Comparison of ENCODE assay signal across 19 cellular contexts in genomic region chr3:133992385-133992784, GRCh38. TPM values are rescaled to one million over a fixed set of nuclear protein-coding genes. Genes with fewer than 3 reads are reported as not detected.
DNase-seq lines count a peak whose midpoint lies in the region; ATAC-seq and TF ChIP-seq lines count a peak whose summit lies in the region.
"Had no signal": no experiment of that assay in that cellular context is flagged by ENCODE, and none has a peak within 500 bp of the region (broad histone marks: within the 10 kb centered on the region; RNA-seq: fewer than 3 reads in every experiment).

No MANE protein-coding gene starts in this region.

- H3K56ac ChIP-seq in mesendoderm (ENCODE audit: low read length), result peak overlapping the region; percentile 45

- H2AFZ ChIP-seq in Loucy (ENCODE audit: low read length), result no peak overlapping the region
- H2AFZ ChIP-seq: neural progenitor cell had no signal

- peak overlapping the region; percentile 2 for H3K18ac ChIP-seq in mesendoderm (ENCODE audit: low read length)

- DNase-seq in AG10803 (ENCODE audit: low read depth), result peak; percentile 16
- DNase-seq in fibroblast of pulmonary artery (ENCODE audit: low read depth), result no peak
- peak; percentile 47 for DNase-seq in mesendoderm
- DNase-seq in SIG-M5 (lab: John Stamatoyannopoulos, UW), result no peak
- no peak for DNase-seq in NCI-H82 (lab: John Stamatoyannopoulos, UW)
- DNase-seq: activated CD4-positive, alpha-beta T cell treated with anti-CD3 and anti-CD28 coated beads for 4 hours; CD8-positive, alpha-beta T cell; DMS79 treated with DMSO at 0.1 percent for 48 hours; effector memory CD4-positive, alpha-beta T cell; hippocampal formation; Karpas-422; NCI-H1092 treated with DMSO at 0.1 percent for 48 hours; NCI-H510A treated with DMSO at 0.1 percent for 48 hours; stimulated activated CD4-positive, alpha-beta T cell treated with anti-CD3 and anti-CD28 coated beads, Interleukin-12 subunit alpha, Interleukin-12 subunit beta, amount 100 ng/mL, for 4 hours had no signal

- H3K36me3 ChIP-seq in Loucy (ENCODE audit: insufficient read depth, low read length) (no peaks in the 10 kb centered on the region), mesendoderm (ENCODE audit: control insufficient read depth, insufficient read depth, low read length) (no peaks in the 10 kb centered on the region), gastroesophageal sphincter (no peaks in the 10 kb centered on the region)
- H3K36me3 ChIP-seq: neural progenitor cell, suprapubic skin had no signal

- TF ChIP-seq POLR2A in gastroesophageal sphincter (IDR thresholded peaks at IDR 0.05), result no peak

- TF ChIP-seq CTCF in AG10803 (conservative IDR thresholded peaks at IDR 0.05; ENCODE audit: low read length), result peak; percentile 23; the same call in 1 of the 2 replicates
- TF ChIP-seq CTCF in Loucy (conservative IDR thresholded peaks at IDR 0.05; ENCODE audit: low read length), result 0 out of 2 replicates have a peak, but pooled peaks have one; percentile 16
- TF ChIP-seq CTCF in fibroblast of pulmonary artery (IDR thresholded peaks at IDR 0.05; ENCODE audit: low read length, missing control alignments), result peak; percentile 15
- TF ChIP-seq CTCF in gastroesophageal sphincter (IDR thresholded peaks at IDR 0.05), result no peak

- no peak overlapping the region for H3K4me3 ChIP-seq in AG10803 (ENCODE audit: low read length)
- H3K4me3 ChIP-seq in Loucy (ENCODE audit: low read length, poor library complexity, severe bottlenecking), result peak overlapping the region; percentile 41
- no peak overlapping the region for H3K4me3 ChIP-seq in fibroblast of pulmonary artery (replicated peaks; ENCODE audit: low read depth, low read length)
- no peak overlapping the region for H3K4me3 ChIP-seq in mesendoderm (ENCODE audit: low read length)
- H3K4me3 ChIP-seq in gastroesophageal sphincter, result no peak overlapping the region
- H3K4me3 ChIP-seq: neural progenitor cell, suprapubic skin had no signal

- H3K4ac ChIP-seq in mesendoderm (ENCODE audit: low read depth, low read length), result no peak overlapping the region

- no peak overlapping the region for H4K5ac ChIP-seq in mesendoderm (ENCODE audit: low read length)

- no peaks in the 10 kb centered on the region for H3K27me3 ChIP-seq in Loucy (ENCODE audit: insufficient read depth, low read length, poor library complexity, severe bottlenecking)
- H3K27me3 ChIP-seq in mesendoderm (ENCODE audit: insufficient read depth, low read length, poor library complexity), result no peaks in the 10 kb centered on the region
- no peaks in the 10 kb centered on the region for H3K27me3 ChIP-seq in gastroesophageal sphincter
- H3K27me3 ChIP-seq: suprapubic skin had no signal

- H3F3A ChIP-seq in Loucy (ENCODE audit: low read depth), result peaks cover 14% of the 10 kb centered on the region

- H3K9ac ChIP-seq in Loucy (ENCODE audit: low read depth, low read length, poor library complexity, severe bottlenecking), result peak overlapping the region; percentile 60
- H3K9ac ChIP-seq in mesendoderm (ENCODE audit: low read length), result peak overlapping the region; percentile 14
- H3K9ac ChIP-seq: neural progenitor cell had no signal

- H2BK15ac ChIP-seq in mesendoderm (replicated peaks; ENCODE audit: low read depth), result no peak overlapping the region

- TF ChIP-seq EP300 in gastroesophageal sphincter (IDR thresholded peaks at IDR 0.05), result no peak

- no peak overlapping the region for H3K27ac ChIP-seq in mesendoderm (ENCODE audit: low read depth, low read length)
- peak overlapping the region in 2 of 4 donors; percentile 12 to 44 for H3K27ac ChIP-seq in gastroesophageal sphincter
- H3K27ac ChIP-seq: neural progenitor cell had no signal

- no peaks in the 10 kb centered on the region for H3K9me2 ChIP-seq in Loucy (replicated peaks; ENCODE audit: low read depth, low read length)

- H3K4me1 ChIP-seq in Loucy (ENCODE audit: insufficient read depth, low read length, poor library complexity, severe bottlenecking) (peaks cover 84% of the 10 kb centered on the region), mesendoderm (ENCODE audit: control insufficient read depth, low read depth, low read length) (peaks cover 42% of the 10 kb centered on the region), gastroesophageal sphincter (peaks cover 0 to 6% (median 0%) of the 10 kb centered on the region in 3 donors)

- WGBS in mesendoderm (ENCODE audit: extremely low coverage, insufficient coverage, low lambda C conversion rate), result no CpG with 5 or more reads among the region's 3 CpGs
- 69% methylated on average over 3 of the region's 3 CpGs; no CpG with 5 or more reads in 1 of the 2 donors for WGBS in gastroesophageal sphincter (ENCODE audit: low coverage in 1 of 2), 2 donors

- no peak overlapping the region for H2BK120ac ChIP-seq in mesendoderm (ENCODE audit: low read depth, low read length)

- no peak overlapping the region for H3K23ac ChIP-seq in mesendoderm (ENCODE audit: low read length)

- H2BK5ac ChIP-seq in mesendoderm (ENCODE audit: low read length), result peak overlapping the region; percentile 58

- H4K8ac ChIP-seq in mesendoderm (ENCODE audit: low read depth, low read length), result no peak overlapping the region

- peaks cover 2% of the 10 kb centered on the region for H3K79me1 ChIP-seq in mesendoderm (ENCODE audit: low read length)

- H3K9me3 ChIP-seq in Loucy (ENCODE audit: insufficient read depth, low read depth, low read length) (no peaks in the 10 kb centered on the region), gastroesophageal sphincter (no peaks in the 10 kb centered on the region)
- H3K9me3 ChIP-seq: suprapubic skin had no signal

- peak overlapping the region; percentile 65 for H3K4me2 ChIP-seq in Loucy (ENCODE audit: low read depth, low read length, poor library complexity, severe bottlenecking)
- H3K4me2 ChIP-seq in mesendoderm (ENCODE audit: low read length), result no peak overlapping the region
- H3K4me2 ChIP-seq: neural progenitor cell had no signal

- H2AK5ac ChIP-seq in mesendoderm (ENCODE audit: low read length), result no peak overlapping the region

- H3K79me2 ChIP-seq in Loucy (ENCODE audit: insufficient read depth, low read length), result no peaks in the 10 kb centered on the region
- no peaks in the 10 kb centered on the region for H3K79me2 ChIP-seq in mesendoderm (ENCODE audit: control insufficient read depth, insufficient read depth, low read length)

- ATAC-seq in gastroesophageal sphincter (no peak), GM19324 (IDR thresholded peaks at IDR 0.05; ENCODE audit: low FRiP score, unreplicated experiment) (no peak)
- ATAC-seq: CD8-positive, alpha-beta T cell had no signal

- H4K20me1 ChIP-seq in Loucy (ENCODE audit: insufficient read depth, low read length, poor library complexity, severe bottlenecking), result no peaks in the 10 kb centered on the region

RNA-seq across cellular contexts. Expression of gene SLCO2A1, which starts 37.3 kb away (rescaled TPM):
- polyA plus RNA-seq in mesendoderm (2013, experiment 1 of 2), result 8.9 TPM
- 7.1 TPM for polyA plus RNA-seq in mesendoderm (2013, experiment 2 of 2)
- total RNA-seq in gastroesophageal sphincter, result 10 to 100 TPM in 3 of 4 donors, 1 to 10 TPM in 1; 7.8 to 12.0 (median 11.1) TPM
- total RNA-seq: CD8-positive, alpha-beta T cell had no signal

Comparison
In these comparisons a context has a peak if more than half of its experiments do, and no peak if none do; other contexts are left out.
1. DNase-seq: peak in AG10803 (single experiment) and mesendoderm (single experiment); none in fibroblast of pulmonary artery (single experiment), SIG-M5 (single experiment) and NCI-H82 (single experiment).
2. CTCF ChIP-seq: peak in AG10803 (single experiment), Loucy (single experiment) and fibroblast of pulmonary artery (single experiment); none in gastroesophageal sphincter (0 of 4).